1 cellular context compared by ENCODE assay signal in genomic region chr9:136996361-136997281, GRCh38.
TF ChIP-seq lines count a peak whose summit lies in the region.

CLIC3 (minus strand) TSS chr9:136996568; CDS start chr9:136996543, 25 bp downstream.

TF ChIP-seq in K562, 482 proteins besides CTCF, POLR2A, EP300 and RAD21 (continued from another document and continues in another):
- TF ChIP-seq, protein P1, sequence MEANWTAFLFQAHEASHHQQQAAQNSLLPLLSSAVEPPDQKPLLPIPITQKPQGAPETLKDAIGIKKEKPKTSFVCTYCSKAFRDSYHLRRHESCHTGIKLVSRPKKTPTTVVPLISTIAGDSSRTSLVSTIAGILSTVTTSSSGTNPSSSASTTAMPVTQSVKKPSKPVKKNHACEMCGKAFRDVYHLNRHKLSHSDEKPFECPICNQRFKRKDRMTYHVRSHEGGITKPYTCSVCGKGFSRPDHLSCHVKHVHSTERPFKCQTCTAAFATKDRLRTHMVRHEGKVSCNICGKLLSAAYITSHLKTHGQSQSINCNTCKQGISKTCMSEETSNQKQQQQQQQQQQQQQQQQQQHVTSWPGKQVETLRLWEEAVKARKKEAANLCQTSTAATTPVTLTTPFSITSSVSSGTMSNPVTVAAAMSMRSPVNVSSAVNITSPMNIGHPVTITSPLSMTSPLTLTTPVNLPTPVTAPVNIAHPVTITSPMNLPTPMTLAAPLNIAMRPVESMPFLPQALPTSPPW (CRISPR knock-in tag; IDR thresholded peaks at IDR 0.05): peak; percentile 0; the same call in 1 of the 2 replicates
- TF ChIP-seq IFI16 (CRISPR knock-in tag; IDR thresholded peaks at IDR 0.05): no peak
- TF ChIP-seq ZNF277 (CRISPR knock-in tag; IDR thresholded peaks at IDR 0.05; ENCODE audit: borderline replicate concordance): no peak
- no peak for TF ChIP-seq RFX1 (IDR thresholded peaks at IDR 0.05)
- no peak for TF ChIP-seq CAMTA2 (CRISPR knock-in tag; conservative IDR thresholded peaks at IDR 0.05)
- no peak for TF ChIP-seq RBM22 (IDR thresholded peaks at IDR 0.05; ENCODE audit: low read depth, low read length, poor library complexity, severe bottlenecking)
- TF ChIP-seq PYGO2 (tag; IDR thresholded peaks at IDR 0.05): no peak
- no peak for TF ChIP-seq RHOXF2B (CRISPR knock-in tag; conservative IDR thresholded peaks at IDR 0.05)
- TF ChIP-seq, protein P2, sequence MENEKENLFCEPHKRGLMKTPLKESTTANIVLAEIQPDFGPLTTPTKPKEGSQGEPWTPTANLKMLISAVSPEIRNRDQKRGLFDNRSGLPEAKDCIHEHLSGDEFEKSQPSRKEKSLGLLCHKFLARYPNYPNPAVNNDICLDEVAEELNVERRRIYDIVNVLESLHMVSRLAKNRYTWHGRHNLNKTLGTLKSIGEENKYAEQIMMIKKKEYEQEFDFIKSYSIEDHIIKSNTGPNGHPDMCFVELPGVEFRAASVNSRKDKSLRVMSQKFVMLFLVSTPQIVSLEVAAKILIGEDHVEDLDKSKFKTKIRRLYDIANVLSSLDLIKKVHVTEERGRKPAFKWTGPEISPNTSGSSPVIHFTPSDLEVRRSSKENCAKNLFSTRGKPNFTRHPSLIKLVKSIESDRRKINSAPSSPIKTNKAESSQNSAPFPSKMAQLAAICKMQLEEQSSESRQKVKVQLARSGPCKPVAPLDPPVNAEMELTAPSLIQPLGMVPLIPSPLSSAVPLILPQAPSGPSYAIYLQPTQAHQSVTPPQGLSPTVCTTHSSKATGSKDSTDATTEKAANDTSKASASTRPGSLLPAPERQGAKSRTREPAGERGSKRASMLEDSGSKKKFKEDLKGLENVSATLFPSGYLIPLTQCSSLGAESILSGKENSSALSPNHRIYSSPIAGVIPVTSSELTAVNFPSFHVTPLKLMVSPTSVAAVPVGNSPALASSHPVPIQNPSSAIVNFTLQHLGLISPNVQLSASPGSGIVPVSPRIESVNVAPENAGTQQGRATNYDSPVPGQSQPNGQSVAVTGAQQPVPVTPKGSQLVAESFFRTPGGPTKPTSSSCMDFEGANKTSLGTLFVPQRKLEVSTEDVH (IDR thresholded peaks at IDR 0.05; ENCODE audit: low read depth, partially characterized antibody): no peak
- no peak for TF ChIP-seq RBBP5 (IDR thresholded peaks at IDR 0.05; ENCODE audit: borderline replicate concordance, insufficient read depth, low read length, poor library complexity, severe bottlenecking)
- no peak for TF ChIP-seq BDP1 (IDR thresholded peaks at IDR 0.05; ENCODE audit: insufficient read depth, insufficient read length)
- 0 out of 2 replicates have a peak, but pooled peaks have one; percentile 15 for TF ChIP-seq CBX1 (IDR thresholded peaks at IDR 0.05; ENCODE audit: low read depth)
- no peak for TF ChIP-seq MITF (IDR thresholded peaks at IDR 0.05)
- TF ChIP-seq KLF1 (tag; IDR thresholded peaks at IDR 0.05): no peak; the same call in 1 of the 2 replicates
- TF ChIP-seq, protein P3, sequence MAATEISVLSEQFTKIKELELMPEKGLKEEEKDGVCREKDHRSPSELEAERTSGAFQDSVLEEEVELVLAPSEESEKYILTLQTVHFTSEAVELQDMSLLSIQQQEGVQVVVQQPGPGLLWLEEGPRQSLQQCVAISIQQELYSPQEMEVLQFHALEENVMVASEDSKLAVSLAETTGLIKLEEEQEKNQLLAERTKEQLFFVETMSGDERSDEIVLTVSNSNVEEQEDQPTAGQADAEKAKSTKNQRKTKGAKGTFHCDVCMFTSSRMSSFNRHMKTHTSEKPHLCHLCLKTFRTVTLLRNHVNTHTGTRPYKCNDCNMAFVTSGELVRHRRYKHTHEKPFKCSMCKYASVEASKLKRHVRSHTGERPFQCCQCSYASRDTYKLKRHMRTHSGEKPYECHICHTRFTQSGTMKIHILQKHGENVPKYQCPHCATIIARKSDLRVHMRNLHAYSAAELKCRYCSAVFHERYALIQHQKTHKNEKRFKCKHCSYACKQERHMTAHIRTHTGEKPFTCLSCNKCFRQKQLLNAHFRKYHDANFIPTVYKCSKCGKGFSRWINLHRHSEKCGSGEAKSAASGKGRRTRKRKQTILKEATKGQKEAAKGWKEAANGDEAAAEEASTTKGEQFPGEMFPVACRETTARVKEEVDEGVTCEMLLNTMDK (IDR thresholded peaks at IDR 0.05; ENCODE audit: borderline replicate concordance, insufficient read depth, low read depth, low read length, poor library complexity, severe bottlenecking): no peak
- no peak for TF ChIP-seq ZNF586 (CRISPR knock-in tag; conservative IDR thresholded peaks at IDR 0.05)
- no peak for TF ChIP-seq ESRRA (IDR thresholded peaks at IDR 0.05; ENCODE audit: borderline replicate concordance, low read depth)
- peak; percentile 33; the same call in 1 of the 2 replicates for TF ChIP-seq SPI1 (IDR thresholded peaks at IDR 0.05; ENCODE audit: borderline replicate concordance, low read depth, low read length)
- TF ChIP-seq YY1 (IDR thresholded peaks at IDR 0.05; ENCODE audit: borderline replicate concordance in 1 of 3, control insufficient read depth in 1 of 3, extremely low read depth in 1 of 3, insufficient read depth in 3 of 3, insufficient read length in 1 of 3, insufficient replicate concordance in 2 of 3, low read depth in 1 of 3, low read length in 2 of 3): peak in 2 of 3 experiments; percentile 56 to 62
- TF ChIP-seq THAP12 (CRISPR knock-in tag; IDR thresholded peaks at IDR 0.05): no peak
- TF ChIP-seq TAF9B (IDR thresholded peaks at IDR 0.05; ENCODE audit: partially characterized antibody): no peak
- TF ChIP-seq ZNF217 (CRISPR knock-in tag; IDR thresholded peaks at IDR 0.05): no peak
- no peak for TF ChIP-seq TSC22D4 (tag; IDR thresholded peaks at IDR 0.05)
- TF ChIP-seq EP400 (IDR thresholded peaks at IDR 0.05): no peak
- no peak for TF ChIP-seq NFIC (IDR thresholded peaks at IDR 0.05)
- no peak for TF ChIP-seq ZNF165 (CRISPR knock-in tag; IDR thresholded peaks at IDR 0.05; ENCODE audit: borderline replicate concordance)
- TF ChIP-seq MTA3 (IDR thresholded peaks at IDR 0.05; ENCODE audit: borderline replicate concordance): no peak
- TF ChIP-seq, protein P4, sequence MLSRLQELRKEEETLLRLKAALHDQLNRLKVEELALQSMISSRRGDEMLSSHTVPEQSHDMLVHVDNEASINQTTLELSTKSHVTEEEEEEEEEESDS (CRISPR knock-in tag; IDR thresholded peaks at IDR 0.05): no peak
- no peak for TF ChIP-seq NCOA6 (IDR thresholded peaks at IDR 0.05)
- TF ChIP-seq ZNF232 (CRISPR knock-in tag; IDR thresholded peaks at IDR 0.05): no peak
- no peak for TF ChIP-seq BRF1 (IDR thresholded peaks at IDR 0.05; ENCODE audit: borderline replicate concordance, extremely low read depth, insufficient read length)
- TF ChIP-seq HOMEZ (CRISPR knock-in tag; IDR thresholded peaks at IDR 0.05): no peak
- no peak for TF ChIP-seq ZNF146 (CRISPR knock-in tag; IDR thresholded peaks at IDR 0.05; ENCODE audit: unreplicated experiment)
- TF ChIP-seq ZNF134 (CRISPR knock-in tag; conservative IDR thresholded peaks at IDR 0.05): no peak
- TF ChIP-seq ZNF551 (CRISPR knock-in tag; IDR thresholded peaks at IDR 0.05): no peak
- no peak for TF ChIP-seq POLR2AphosphoS2 (IDR thresholded peaks at IDR 0.05; ENCODE audit: low read length)
- TF ChIP-seq, protein P5, sequence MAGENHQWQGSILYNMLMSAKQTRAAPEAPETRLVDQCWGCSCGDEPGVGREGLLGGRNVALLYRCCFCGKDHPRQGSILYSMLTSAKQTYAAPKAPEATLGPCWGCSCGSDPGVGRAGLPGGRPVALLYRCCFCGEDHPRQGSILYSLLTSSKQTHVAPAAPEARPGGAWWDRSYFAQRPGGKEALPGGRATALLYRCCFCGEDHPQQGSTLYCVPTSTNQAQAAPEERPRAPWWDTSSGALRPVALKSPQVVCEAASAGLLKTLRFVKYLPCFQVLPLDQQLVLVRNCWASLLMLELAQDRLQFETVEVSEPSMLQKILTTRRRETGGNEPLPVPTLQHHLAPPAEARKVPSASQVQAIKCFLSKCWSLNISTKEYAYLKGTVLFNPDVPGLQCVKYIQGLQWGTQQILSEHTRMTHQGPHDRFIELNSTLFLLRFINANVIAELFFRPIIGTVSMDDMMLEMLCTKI (IDR thresholded peaks at IDR 0.05; ENCODE audit: partially characterized antibody): no peak
- TF ChIP-seq STAG1 (CRISPR knock-in tag; IDR thresholded peaks at IDR 0.05; ENCODE audit: borderline replicate concordance): no peak
- TF ChIP-seq POLR2G (IDR thresholded peaks at IDR 0.05; ENCODE audit: low read depth, low read length): peak; percentile 75
- TF ChIP-seq PHTF2 (CRISPR knock-in tag; IDR thresholded peaks at IDR 0.05): no peak
- no peak for TF ChIP-seq ZNF354B (CRISPR knock-in tag; IDR thresholded peaks at IDR 0.05)
- no peak for TF ChIP-seq XRCC5 (IDR thresholded peaks at IDR 0.05; ENCODE audit: low read depth, low read length)
- peak; percentile 95; the same call in 1 of the 2 replicates for TF ChIP-seq TGIF2 (CRISPR knock-in tag; IDR thresholded peaks at IDR 0.05)
- TF ChIP-seq NCOA2 (IDR thresholded peaks at IDR 0.05; ENCODE audit: partially characterized antibody in 2 of 2): no peak
- no peak for TF ChIP-seq BRCA1 (IDR thresholded peaks at IDR 0.05)
- no peak for TF ChIP-seq BRCA1 (CRISPR knock-in tag; IDR thresholded peaks at IDR 0.05)
- TF ChIP-seq ZHX1 (conservative IDR thresholded peaks at IDR 0.05; ENCODE audit: low read length): no peak
- no peak for TF ChIP-seq GATA2 (CRISPR knock-in tag; IDR thresholded peaks at IDR 0.05)
- TF ChIP-seq, protein P6, sequence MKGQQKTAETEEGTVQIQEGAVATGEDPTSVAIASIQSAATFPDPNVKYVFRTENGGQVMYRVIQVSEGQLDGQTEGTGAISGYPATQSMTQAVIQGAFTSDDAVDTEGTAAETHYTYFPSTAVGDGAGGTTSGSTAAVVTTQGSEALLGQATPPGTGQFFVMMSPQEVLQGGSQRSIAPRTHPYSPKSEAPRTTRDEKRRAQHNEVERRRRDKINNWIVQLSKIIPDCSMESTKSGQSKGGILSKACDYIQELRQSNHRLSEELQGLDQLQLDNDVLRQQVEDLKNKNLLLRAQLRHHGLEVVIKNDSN (CRISPR knock-in tag; IDR thresholded peaks at IDR 0.05): no peak
- peak; percentile 42; the same call in 1 of the 2 replicates for TF ChIP-seq GABPB1 (CRISPR knock-in tag; IDR thresholded peaks at IDR 0.05)
- no peak for TF ChIP-seq KLF13 (tag; IDR thresholded peaks at IDR 0.05; ENCODE audit: borderline replicate concordance, low read depth)
